Comparison of ENCODE assay signal across 13 cellular contexts in genomic region chr7:47225387-47226170, GRCh38.
DNase-seq lines count a peak whose midpoint lies in the region; ATAC-seq and TF ChIP-seq lines count a peak whose summit lies in the region.
"Had no signal": no experiment of that assay in that cellular context is flagged by ENCODE, and none has a peak within 500 bp of the region (broad histone marks: within the 10 kb centered on the region; RNA-seq: fewer than 3 reads in every experiment).

No MANE protein-coding gene starts in this region.

- peak; percentile 37 for ATAC-seq in GM21529 (IDR thresholded peaks at IDR 0.05; ENCODE audit: unreplicated experiment)
- ATAC-seq in HG03571 (IDR thresholded peaks at IDR 0.05; ENCODE audit: unreplicated experiment) = peak; percentile 46
- no peak for ATAC-seq in stimulated activated naive CD8-positive, alpha-beta T cell treated with anti-CD3 and anti-CD28 coated beads, Interleukin-15, amount 100 ng/mL, for 72 hours
- ATAC-seq: activated CD8-positive, alpha-beta memory T cell treated with anti-CD3 and anti-CD28 coated beads, Interleukin-2, amount 10 ng/mL, durations not matched to agents 7 days and 5 days had no signal

- no peak overlapping the region for H3K4me3 ChIP-seq in fibroblast of pulmonary artery (replicated peaks; ENCODE audit: low read depth, low read length)

- H3K4me1 Mint-ChIP-seq in stimulated activated naive CD8-positive, alpha-beta T cell treated with anti-CD3 and anti-CD28 coated beads, Interleukin-15, amount 100 ng/mL, for 72 hours = no peaks in the 10 kb centered on the region
- H3K4me1 Mint-ChIP-seq: activated CD8-positive, alpha-beta memory T cell treated with anti-CD3 and anti-CD28 coated beads, Interleukin-2, amount 10 ng/mL, durations not matched to agents 7 days and 5 days; neural crest cell had no signal

- no peak overlapping the region for H3K4me3 Mint-ChIP-seq in stimulated activated naive CD8-positive, alpha-beta T cell treated with anti-CD3 and anti-CD28 coated beads, Interleukin-15, amount 100 ng/mL, for 72 hours
- H3K4me3 Mint-ChIP-seq: activated CD8-positive, alpha-beta memory T cell treated with anti-CD3 and anti-CD28 coated beads, Interleukin-2, amount 10 ng/mL, durations not matched to agents 7 days and 5 days; CD4-positive, alpha-beta T cell; neural crest cell had no signal

- TF ChIP-seq CTCF in GM10248 (IDR thresholded peaks at IDR 0.05; ENCODE audit: control extremely low read depth, extremely low read depth, low read depth, missing control alignments) = no peak
- no peak for TF ChIP-seq CTCF in fibroblast of pulmonary artery (IDR thresholded peaks at IDR 0.05; ENCODE audit: low read length, missing control alignments)

- H3K9me3 Mint-ChIP-seq in stimulated activated naive CD8-positive, alpha-beta T cell treated with anti-CD3 and anti-CD28 coated beads, Interleukin-15, amount 100 ng/mL, for 72 hours = no peaks in the 10 kb centered on the region
- H3K9me3 Mint-ChIP-seq: CD4-positive, alpha-beta T cell; neural crest cell had no signal

- in situ Hi-C loops in G401 (cut with HindIII; ENCODE audit: low sequenced_read_pairs) = no loop called here

- H3K27me3 Mint-ChIP-seq in stimulated activated naive CD8-positive, alpha-beta T cell treated with anti-CD3 and anti-CD28 coated beads, Interleukin-15, amount 100 ng/mL, for 72 hours = peaks cover 37% of the 10 kb centered on the region
- H3K27me3 Mint-ChIP-seq: activated CD8-positive, alpha-beta memory T cell treated with anti-CD3 and anti-CD28 coated beads, Interleukin-2, amount 10 ng/mL, durations not matched to agents 7 days and 5 days had no signal

- DNase-seq in GM10248 (ENCODE audit: extremely low spot score) (peak; percentile 30), fibroblast of pulmonary artery (ENCODE audit: low read depth) (peak; percentile 12), HuH-7 (ENCODE audit: low spot score) (no peak), G401 (ENCODE audit: low spot score) (no peak), NCI-H345 treated with DMSO at 0.1 percent for 48 hours (lab: John Stamatoyannopoulos, UW; ENCODE audit: unreplicated experiment) (no peak)
- no peak for DNase-seq in stimulated activated naive CD8-positive, alpha-beta T cell treated with anti-CD3 and anti-CD28 coated beads, Interleukin-15, amount 100 ng/mL, for 72 hours
- DNase-seq: activated CD8-positive, alpha-beta memory T cell treated with anti-CD3 and anti-CD28 coated beads, Interleukin-2, amount 10 ng/mL, durations not matched to agents 7 days and 5 days; CD4-positive, alpha-beta T cell; islet precursor cell; NCI-H1436 had no signal

- POLR2A ChIA-PET in GM10248 (lab: Yijun Ruan, JAX) = no interaction called here

- peak overlapping the region in 1 of 2 donors; percentile 88 for H3K27ac Mint-ChIP-seq in stimulated activated naive CD8-positive, alpha-beta T cell treated with anti-CD3 and anti-CD28 coated beads, Interleukin-15, amount 100 ng/mL, for 72 hours
- H3K27ac Mint-ChIP-seq: activated CD8-positive, alpha-beta memory T cell treated with anti-CD3 and anti-CD28 coated beads, Interleukin-2, amount 10 ng/mL, durations not matched to agents 7 days and 5 days; CD4-positive, alpha-beta T cell had no signal

- CTCF ChIA-PET in GM10248 (lab: Yijun Ruan, JAX) = no interaction called here

Comparison
In these comparisons a context has a peak if more than half of its experiments do, and no peak if none do; other contexts are left out.
1. DNase-seq: peak in GM10248 (single experiment) and fibroblast of pulmonary artery (single experiment); none in HuH-7 (single experiment), G401 (single experiment), stimulated activated naive CD8-positive, alpha-beta T cell treated with anti-CD3 and anti-CD28 coated beads, Interleukin-15, amount 100 ng/mL, for 72 hours (0 of 2) and NCI-H345 treated with DMSO at 0.1 percent for 48 hours (single experiment).